ENCODE assay signal across 17 cellular contexts in the genomic region with DNA sequence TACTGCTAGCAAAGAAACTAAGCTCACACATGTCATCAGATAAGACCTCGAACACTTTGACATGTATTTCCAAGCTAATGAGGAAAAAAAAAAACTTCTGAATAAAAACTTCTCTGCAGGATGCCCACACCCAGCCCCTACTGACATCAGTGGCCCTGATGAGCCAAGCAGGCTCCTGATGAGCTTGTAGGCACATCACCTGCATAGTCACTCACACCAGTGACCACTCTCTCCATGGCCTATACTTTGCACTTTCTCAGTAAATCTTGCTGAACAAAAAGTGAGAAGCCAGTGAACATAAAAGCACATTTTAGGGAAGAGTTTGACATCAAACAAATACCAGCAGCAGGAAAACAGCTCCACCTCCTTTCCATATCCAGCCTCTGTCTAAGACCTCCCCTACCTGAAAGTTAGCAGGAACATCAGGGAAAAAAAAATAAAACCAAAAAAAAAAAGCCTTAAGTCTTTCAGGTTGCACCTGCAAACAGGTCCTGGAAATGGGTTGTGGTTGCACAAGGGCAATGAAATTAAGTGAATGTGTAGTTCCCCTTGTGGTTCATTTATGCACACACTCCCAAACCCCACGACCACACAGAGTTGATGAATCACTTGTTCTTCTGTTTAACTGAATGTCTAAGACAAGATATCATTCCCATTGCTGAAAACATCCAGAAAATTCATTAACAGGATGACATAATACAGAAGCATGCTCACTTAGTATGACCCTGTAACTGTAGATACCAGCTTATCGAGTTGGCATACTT.
DNase-seq lines count a peak whose midpoint lies in the region; ATAC-seq lines count a peak whose summit lies in the region.
"Had no signal": no experiment of that assay in that cellular context is flagged by ENCODE, and none has a peak within 500 bp of the region (broad histone marks: within the 10 kb centered on the region; RNA-seq: fewer than 3 reads in every experiment).

No MANE protein-coding gene starts in this region.

- H3K27ac Mint-ChIP-seq in activated CD8-positive, alpha-beta memory T cell treated with anti-CD3 and anti-CD28 coated beads, Interleukin-2, amount 10 ng/mL, durations not matched to agents 7 days and 5 days = no peak overlapping the region
- H3K27ac Mint-ChIP-seq in T-helper 17 cell = no peak overlapping the region

- no peaks in the 10 kb centered on the region for H3K9me3 ChIP-seq in T-helper 17 cell (ENCODE audit: control insufficient read depth, low read length, poor library complexity, severe bottlenecking)
- H3K9me3 ChIP-seq: HAP-1, stomach had no signal

- peaks cover 23% of the 10 kb centered on the region for H3K27me3 Mint-ChIP-seq in activated CD8-positive, alpha-beta memory T cell treated with anti-CD3 and anti-CD28 coated beads, Interleukin-2, amount 10 ng/mL, durations not matched to agents 7 days and 5 days
- H3K27me3 Mint-ChIP-seq in T-helper 17 cell = peaks cover 5% of the 10 kb centered on the region

- H3K36me3 Mint-ChIP-seq in activated CD8-positive, alpha-beta memory T cell treated with anti-CD3 and anti-CD28 coated beads, Interleukin-2, amount 10 ng/mL, durations not matched to agents 7 days and 5 days = no peaks in the 10 kb centered on the region
- no peaks in the 10 kb centered on the region for H3K36me3 Mint-ChIP-seq in T-helper 17 cell (ENCODE audit: low read depth)

- no peak overlapping the region for H3K4me3 Mint-ChIP-seq in activated CD8-positive, alpha-beta memory T cell treated with anti-CD3 and anti-CD28 coated beads, Interleukin-2, amount 10 ng/mL, durations not matched to agents 7 days and 5 days
- no peak overlapping the region for H3K4me3 Mint-ChIP-seq in T-helper 17 cell

- H3K9me3 Mint-ChIP-seq in activated CD8-positive, alpha-beta memory T cell treated with anti-CD3 and anti-CD28 coated beads, Interleukin-2, amount 10 ng/mL, durations not matched to agents 7 days and 5 days (ENCODE audit: low read depth) = no peaks in the 10 kb centered on the region

- DNase-seq in activated CD8-positive, alpha-beta memory T cell treated with anti-CD3 and anti-CD28 coated beads, Interleukin-2, amount 10 ng/mL, durations not matched to agents 7 days and 5 days = peak; percentile 51
- no peak for DNase-seq in activated CD8-positive, alpha-beta memory T cell treated with anti-CD3 and anti-CD28 coated beads, Interleukin-2, amount 50 U/mL, for 4 hours
- DNase-seq in NOMO-1 treated with DMSO at 0.1 percent for 48 hours (lab: John Stamatoyannopoulos, UW; ENCODE audit: unreplicated experiment) (peak; percentile 80), germinal center (ENCODE audit: low spot score) (no peak), NAMALWA (ENCODE audit: low spot score) (no peak), T-helper 17 cell (no peak)
- peak; percentile 4 for DNase-seq in stimulated activated naive CD8-positive, alpha-beta T cell treated with anti-CD3 and anti-CD28 coated beads, Interleukin-15, Interleukin-2, amounts not matched to agents 100 U/mL and 50 U/mL, for 24 hours
- DNase-seq: ACHN; activated CD8-positive, alpha-beta memory T cell treated with anti-CD3 and anti-CD28 coated beads, Interleukin-2, amount 50 U/mL, for 48 hours; DMS53; mesenchymal stem cell; NCI-H1436 treated with DMSO at 0.1 percent for 48 hours; stimulated activated CD4-positive, alpha-beta T cell treated with anti-CD3 and anti-CD28 coated beads, Interleukin-2, amount 100 ng/mL, for 24 hours; stomach; T-helper 9 cell had no signal

- H3K4me1 Mint-ChIP-seq in activated CD8-positive, alpha-beta memory T cell treated with anti-CD3 and anti-CD28 coated beads, Interleukin-2, amount 10 ng/mL, durations not matched to agents 7 days and 5 days = peaks cover 7% of the 10 kb centered on the region
- no peaks in the 10 kb centered on the region for H3K4me1 Mint-ChIP-seq in T-helper 17 cell

- ATAC-seq in activated CD8-positive, alpha-beta memory T cell treated with anti-CD3 and anti-CD28 coated beads, Interleukin-2, amount 10 ng/mL, durations not matched to agents 7 days and 5 days = no peak
- ATAC-seq in HG02759 (IDR thresholded peaks at IDR 0.05; ENCODE audit: unreplicated experiment) (peak; percentile 63), T-helper 17 cell (no peak)
- ATAC-seq in stimulated activated naive CD8-positive, alpha-beta T cell treated with anti-CD3 and anti-CD28 coated beads, Interleukin-15, Interleukin-2, amounts not matched to agents 100 U/mL and 50 U/mL, for 24 hours = no peak

- CTCF ChIA-PET in activated CD8-positive, alpha-beta memory T cell treated with anti-CD3 and anti-CD28 coated beads, Interleukin-2, amount 10 ng/mL, durations not matched to agents 7 days and 5 days (lab: Charles Lee) = no interaction called here

Comparison
In these comparisons a context has a peak if more than half of its experiments do, and no peak if none do; other contexts are left out.
1. DNase-seq: peak in activated CD8-positive, alpha-beta memory T cell treated with anti-CD3 and anti-CD28 coated beads, Interleukin-2, amount 10 ng/mL, durations not matched to agents 7 days and 5 days (single experiment), NOMO-1 treated with DMSO at 0.1 percent for 48 hours (single experiment) and stimulated activated naive CD8-positive, alpha-beta T cell treated with anti-CD3 and anti-CD28 coated beads, Interleukin-15, Interleukin-2, amounts not matched to agents 100 U/mL and 50 U/mL, for 24 hours (single experiment); none in activated CD8-positive, alpha-beta memory T cell treated with anti-CD3 and anti-CD28 coated beads, Interleukin-2, amount 50 U/mL, for 4 hours (single experiment), germinal center (single experiment), NAMALWA (single experiment) and T-helper 17 cell (0 of 3).